Comparison of ENCODE assay signal across 12 cellular contexts in genomic region chr11:78427615-78428272, GRCh38. TPM values are rescaled to one million over a fixed set of nuclear protein-coding genes. Genes with fewer than 3 reads are reported as not detected.
DNase-seq lines count a peak whose midpoint lies in the region; ATAC-seq, FAIRE-seq and TF ChIP-seq lines count a peak whose summit lies in the region.
"Had no signal": no experiment of that assay in that cellular context is flagged by ENCODE, and none has a peak within 500 bp of the region (broad histone marks: within the 10 kb centered on the region; RNA-seq: fewer than 3 reads in every experiment).

No MANE protein-coding gene starts in this region.

- peak; percentile 80 for FAIRE-seq in GM12891 (lab: Jason Lieb, UNC)
- FAIRE-seq: RCC 7860 had no signal

- peak overlapping the region; percentile 79 for H3K4me3 Mint-ChIP-seq in memory B cell

- peaks cover 4% of the 10 kb centered on the region; the same call in 1 of the 2 replicates for H3K4me1 ChIP-seq in HAP-1
- H3K4me1 ChIP-seq: psoas muscle had no signal

- H3K27me3 ChIP-seq in HAP-1 (ENCODE audit: low read depth): no peaks in the 10 kb centered on the region

- H3K4me1 Mint-ChIP-seq in memory B cell: peaks cover 51% of the 10 kb centered on the region

- in situ Hi-C loops in HAP-1 (cut with MboI; ENCODE audit: low sequenced_read_pairs): no loop called here

- H3K9me3 ChIP-seq in HAP-1: no peaks in the 10 kb centered on the region
- H3K9me3 ChIP-seq: psoas muscle had no signal

- peak; percentile 43 for ATAC-seq in GM19452 (IDR thresholded peaks at IDR 0.05; ENCODE audit: unreplicated experiment)
- ATAC-seq in HG03439 (IDR thresholded peaks at IDR 0.05; ENCODE audit: unreplicated experiment): peak; percentile 39
- peak; percentile 23 for ATAC-seq in memory B cell (ENCODE audit: low read depth)
- ATAC-seq: psoas muscle had no signal

- H3K27ac Mint-ChIP-seq in memory B cell: peak overlapping the region; percentile 79

- DNase-seq in GM12891 (ENCODE audit: insufficient read length, low spot score): no peak
- no peak for DNase-seq in memory B cell (ENCODE audit: low spot score in 2 of 2)
- DNase-seq in NCI-H524 treated with DMSO at 0.1 percent for 48 hours (lab: John Stamatoyannopoulos, UW): no peak
- no peak for DNase-seq in DMS 273 (lab: John Stamatoyannopoulos, UW; ENCODE audit: unreplicated experiment)
- DNase-seq in SKM-1 treated with dmso at 0.1 percent for 144 hours (lab: John Stamatoyannopoulos, UW; ENCODE audit: unreplicated experiment): no peak
- no peak for DNase-seq in HAP-1 (ENCODE audit: low spot score in 2 of 2)
- DNase-seq: amniotic stem cell, NCI-H146, psoas muscle had no signal

- H3K27me3 Mint-ChIP-seq in memory B cell: no peaks in the 10 kb centered on the region

- H3K36me3 Mint-ChIP-seq in memory B cell: peaks cover 2% of the 10 kb centered on the region

- TF ChIP-seq POLR2A in GM12891 (IDR thresholded peaks at IDR 0.05; ENCODE audit: low read depth, low read length): peak; percentile 38; the same call in 1 of the 2 replicates

- no peaks in the 10 kb centered on the region for H3K9me3 Mint-ChIP-seq in memory B cell

- no peak overlapping the region for H3K4me3 ChIP-seq in HAP-1
- H3K4me3 ChIP-seq: psoas muscle had no signal

- no peaks in the 10 kb centered on the region for H3K36me3 ChIP-seq in HAP-1 (replicated peaks)

TF ChIP-seq in GM12891, 5 proteins besides CTCF, POLR2A, EP300 and RAD21:
- TF ChIP-seq TAF1 (IDR thresholded peaks at IDR 0.05; ENCODE audit: low read depth, low read length) (no peak), SPI1 (IDR thresholded peaks at IDR 0.05; ENCODE audit: low read depth, low read length) (0 out of 2 replicates have a peak, but pooled peaks have one; percentile 1), POLR2AphosphoS5 (IDR thresholded peaks at IDR 0.05; ENCODE audit: low read depth, low read length) (0 out of 2 replicates have a peak, but pooled peaks have one; percentile 35), PAX5 (IDR thresholded peaks at IDR 0.05; ENCODE audit: insufficient read depth, low read length, severe bottlenecking) (no peak), POU2F2 (IDR thresholded peaks at IDR 0.05; ENCODE audit: low read depth, low read length) (peak; percentile 85)

RNA-seq across cellular contexts. Expression of gene GAB2, which starts 10.1 kb away (rescaled TPM):
- 3.8 TPM for polyA plus RNA-seq in GM12891 (2012; ENCODE audit: low read depth, missing spikeins)
